18 cellular contexts compared by ENCODE assay signal in genomic region chr1:231518485-231519035, GRCh38.
"Had no signal": no experiment of that assay in that cellular context is flagged by ENCODE, and none has a peak within 500 bp of the region (broad histone marks: within the 10 kb centered on the region; RNA-seq: fewer than 3 reads in every experiment).

No MANE protein-coding gene starts in this region.

- H3K9me3 ChIP-seq: uterus had no signal

- DNase-seq: activated CD4-positive, alpha-beta memory T cell treated with anti-CD3 and anti-CD28 coated beads, Interleukin-2, amount 10 ng/mL, durations not matched to agents 7 days and 5 days; activated CD4-positive, alpha-beta T cell treated with anti-CD3 and anti-CD28 coated beads for 36 hours; activated effector memory CD4-positive, alpha-beta T cell treated with Interleukin-2 at 50 U/mL for 16 hours; activated naive CD4-positive, alpha-beta T cell treated with anti-CD3 and anti-CD28 coated beads, Interleukin-2, amount 50 U/mL, for 16 hours; activated T-cell treated with anti-CD3 and anti-CD28 coated beads, Interleukin-2, amount 50 U/mL, for 24 hours; dermis blood vessel endothelial cell; effector memory CD8-positive, alpha-beta T cell; foreskin melanocyte; immature natural killer cell; mesenchymal stem cell; natural killer cell; nucleus accumbens; posterior cingulate gyrus; retina; stimulated activated CD4-positive, alpha-beta T cell treated with anti-CD3 and anti-CD28 coated beads, Interleukin-12 subunit alpha, Interleukin-12 subunit beta, amount 100 ng/mL, for 4 hours; stimulated activated CD4-positive, alpha-beta T cell treated with anti-CD3 and anti-CD28 coated beads, Interleukin-2, amount 100 ng/mL, for 24 hours; uterus; WERI-Rb-1 had no signal

- H3K4me3 ChIP-seq: uterus had no signal

- H3K27ac ChIP-seq: uterus, WERI-Rb-1 had no signal

- H3K4me1 ChIP-seq: uterus had no signal

- H3K9me3 Mint-ChIP-seq: activated CD4-positive, alpha-beta memory T cell treated with anti-CD3 and anti-CD28 coated beads, Interleukin-2, amount 10 ng/mL, durations not matched to agents 7 days and 5 days; activated T-cell treated with anti-CD3 and anti-CD28 coated beads, Interleukin-2, amount 50 U/mL, for 24 hours; effector memory CD8-positive, alpha-beta T cell; immature natural killer cell; natural killer cell had no signal

- H3K36me3 ChIP-seq: uterus, WERI-Rb-1 had no signal

- H3K36me3 Mint-ChIP-seq: immature natural killer cell, natural killer cell had no signal

- H3K27ac Mint-ChIP-seq: activated CD4-positive, alpha-beta memory T cell treated with anti-CD3 and anti-CD28 coated beads, Interleukin-2, amount 10 ng/mL, durations not matched to agents 7 days and 5 days; activated CD4-positive, alpha-beta T cell treated with anti-CD3 and anti-CD28 coated beads for 36 hours; activated T-cell treated with anti-CD3 and anti-CD28 coated beads, Interleukin-2, amount 50 U/mL, for 24 hours; effector memory CD8-positive, alpha-beta T cell; immature natural killer cell; natural killer cell had no signal

- ATAC-seq: activated CD4-positive, alpha-beta T cell treated with anti-CD3 and anti-CD28 coated beads for 36 hours; effector memory CD8-positive, alpha-beta T cell; natural killer cell had no signal

- H3K4me1 Mint-ChIP-seq: activated CD4-positive, alpha-beta memory T cell treated with anti-CD3 and anti-CD28 coated beads, Interleukin-2, amount 10 ng/mL, durations not matched to agents 7 days and 5 days; activated CD4-positive, alpha-beta T cell treated with anti-CD3 and anti-CD28 coated beads for 36 hours; immature natural killer cell; natural killer cell had no signal

- H3K27me3 ChIP-seq: uterus had no signal

- H3K4me3 Mint-ChIP-seq: activated CD4-positive, alpha-beta memory T cell treated with anti-CD3 and anti-CD28 coated beads, Interleukin-2, amount 10 ng/mL, durations not matched to agents 7 days and 5 days; activated CD4-positive, alpha-beta T cell treated with anti-CD3 and anti-CD28 coated beads for 36 hours; activated T-cell treated with anti-CD3 and anti-CD28 coated beads, Interleukin-2, amount 50 U/mL, for 24 hours; effector memory CD8-positive, alpha-beta T cell; immature natural killer cell; natural killer cell had no signal
